9 cellular contexts compared by ENCODE assay signal in genomic region chr4:86961103-86961502, GRCh38. TPM values are rescaled to one million over a fixed set of nuclear protein-coding genes. Genes with fewer than 3 reads are reported as not detected.
DNase-seq lines count a peak whose midpoint lies in the region; ATAC-seq and TF ChIP-seq lines count a peak whose summit lies in the region.
"Had no signal": no experiment of that assay in that cellular context is flagged by ENCODE, and none has a peak within 500 bp of the region (broad histone marks: within the 10 kb centered on the region; RNA-seq: fewer than 3 reads in every experiment).

No MANE protein-coding gene starts in this region.

- POLR2A ChIA-PET in naive thymus-derived CD8-positive, alpha-beta T cell (lab: Charles Lee), result interaction anchor here (2.2 kb wide), 1 partner anchor 45 kb away, joined by 5 read pairs; no protein-coding TSS in a partner anchor

- peak overlapping the region; percentile 73 for H3K9ac ChIP-seq in NT2/D1 (ENCODE audit: insufficient read length, low read depth)

- 65 to 79% (median 74%) methylated on average over 4 of the region's 4 CpGs for WGBS in heart left ventricle, 4 donors
- WGBS in aorta, 2 donors, result 94 to 95% methylated on average over 4 of the region's 4 CpGs

- DNase-seq in heart left ventricle (no peak), left ventricle myocardium superior (no peak), NT2/D1 (ENCODE audit: low read depth, low spot score) (no peak), right atrium auricular region (ENCODE audit: low spot score) (no peak), aorta (no peak), kidney glomerular epithelial cell (lab: John Stamatoyannopoulos, UW) (no peak), cerebellar nuclear complex (lab: John Stamatoyannopoulos, UW) (no peak)
- no peak for DNase-seq in naive thymus-derived CD8-positive, alpha-beta T cell
- DNase-seq: amygdala had no signal

- H3K4me1 Mint-ChIP-seq in naive thymus-derived CD8-positive, alpha-beta T cell, result peaks cover 14 to 62% (median 26%) of the 10 kb centered on the region in 4 donors

- ATAC-seq in heart left ventricle (peak in 1 of 4 donors; percentile 17), left ventricle myocardium superior (no peak), aorta (ENCODE audit: low FRiP score) (no peak)
- ATAC-seq in naive thymus-derived CD8-positive, alpha-beta T cell, result no peak

- H3K4me3 ChIP-seq in heart left ventricle, result no peak overlapping the region
- no peak overlapping the region for H3K4me3 ChIP-seq in NT2/D1 (ENCODE audit: insufficient read length, low read depth)
- H3K4me3 ChIP-seq in right atrium auricular region, result no peak overlapping the region
- H3K4me3 ChIP-seq in aorta (ENCODE audit: low read length in 2 of 2), result no peak overlapping the region

- H3K4me3 Mint-ChIP-seq in naive thymus-derived CD8-positive, alpha-beta T cell, result peak overlapping the region in 5 of 10 donors; percentile 19 to 53 (median 37)

- H3K9me3 Mint-ChIP-seq in naive thymus-derived CD8-positive, alpha-beta T cell, result no peaks in the 10 kb centered on the region

- H3K27ac ChIP-seq in heart left ventricle (peak overlapping the region in 9 of 12 donors; percentile 7 to 69 (median 37)), right atrium auricular region (peak overlapping the region; percentile 44 to 69), aorta (ENCODE audit: low read depth in 1 of 2, low read length in 2 of 2) (peak overlapping the region; percentile 21 to 51)

- H3K9me3 ChIP-seq in heart left ventricle (no peaks in the 10 kb centered on the region), NT2/D1 (ENCODE audit: insufficient read depth, low read length) (no peaks in the 10 kb centered on the region), right atrium auricular region (no peaks in the 10 kb centered on the region), aorta (ENCODE audit: control insufficient read depth, low read length) (no peaks in the 10 kb centered on the region)

- no peaks in the 10 kb centered on the region for H3K36me3 ChIP-seq in heart left ventricle
- peaks cover 3% of the 10 kb centered on the region for H3K36me3 ChIP-seq in NT2/D1 (ENCODE audit: insufficient read depth, insufficient read length, low read length)
- H3K36me3 ChIP-seq in right atrium auricular region, result no peaks in the 10 kb centered on the region
- no peaks in the 10 kb centered on the region for H3K36me3 ChIP-seq in aorta (ENCODE audit: control insufficient read depth in 1 of 2, insufficient read depth in 2 of 2, low read length in 1 of 2)

- TF ChIP-seq CTCF in heart left ventricle (IDR thresholded peaks at IDR 0.05) (no peak), right atrium auricular region (IDR thresholded peaks at IDR 0.05) (no peak)

- intact Hi-C loops in heart left ventricle (cut with DNase I) (no loop called here), left ventricle myocardium superior (cut with micrococcal nuclease) (no loop called here), aorta (cut with DNase I) (no loop called here)

- H3K27ac Mint-ChIP-seq in naive thymus-derived CD8-positive, alpha-beta T cell, result peak overlapping the region in 3 of 10 donors; percentile 8 to 73 (median 40)

- H3K4me1 ChIP-seq in heart left ventricle (peaks cover 0 to 67% (median 25%) of the 10 kb centered on the region in 12 donors), NT2/D1 (ENCODE audit: insufficient read depth, insufficient read length) (no peaks in the 10 kb centered on the region), right atrium auricular region (peaks cover 0 to 32% of the 10 kb centered on the region in 2 donors), aorta (ENCODE audit: control insufficient read depth in 1 of 2, insufficient read depth in 2 of 2, low read length in 2 of 2) (peaks cover 4 to 9% of the 10 kb centered on the region in 2 donors)

- TF ChIP-seq POLR2A in heart left ventricle (IDR thresholded peaks at IDR 0.05), result no peak

- H3K27me3 Mint-ChIP-seq in naive thymus-derived CD8-positive, alpha-beta T cell, result no peaks in the 10 kb centered on the region

- peaks cover 0 to 18% (median 8%) of the 10 kb centered on the region in 3 donors for H3K36me3 Mint-ChIP-seq in naive thymus-derived CD8-positive, alpha-beta T cell

- H3K27me3 ChIP-seq in heart left ventricle (no peaks in the 10 kb centered on the region), NT2/D1 (ENCODE audit: insufficient read depth, insufficient read length) (no peaks in the 10 kb centered on the region), right atrium auricular region (no peaks in the 10 kb centered on the region), aorta (ENCODE audit: control insufficient read depth in 1 of 2, insufficient read depth in 2 of 2, low read length in 1 of 2) (no peaks in the 10 kb centered on the region)

RNA-seq across cellular contexts. Expression of gene AFF1, which starts 26.3 kb away (rescaled TPM):
- total RNA-seq in heart left ventricle (10 to 100 TPM; 55.8 to 96.5 (median 73.3) TPM), left ventricle myocardium superior (77.8 TPM), right atrium auricular region (10 to 100 TPM; 59.2 to 73.5 TPM), aorta (100 to 1,000 TPM in 1 of 2 donors, 10 to 100 TPM in 1; 99.6 to 107 TPM)
- polyA plus RNA-seq in heart left ventricle (10 to 100 TPM; 51.8 to 72.8 TPM), aorta (10 to 100 TPM in 1 of 2 donors, 1 to 10 TPM in 1; 4.8 to 15.0 TPM)
- total RNA-seq in naive thymus-derived CD8-positive, alpha-beta T cell, result 10 to 100 TPM; 50.8 to 55.8 TPM
- polyA plus RNA-seq in naive thymus-derived CD8-positive, alpha-beta T cell, result 10 to 100 TPM in 2 of 3 donors, 1 to 10 TPM in 1; 9.0 to 13.7 (median 12.9) TPM
